ENCODE assay signal across 8 cellular contexts in genomic region chr2:143730155-143730949, GRCh38.
DNase-seq lines count a peak whose midpoint lies in the region; ATAC-seq, FAIRE-seq and TF ChIP-seq lines count a peak whose summit lies in the region.

No MANE protein-coding gene starts in this region.

- peaks cover 25% of the 10 kb centered on the region for H3K36me3 Mint-ChIP-seq in activated naive CD8-positive, alpha-beta T cell treated with anti-CD3 and anti-CD28 coated beads for 36 hours

- no peaks in the 10 kb centered on the region for H3K27me3 Mint-ChIP-seq in activated naive CD8-positive, alpha-beta T cell treated with anti-CD3 and anti-CD28 coated beads for 36 hours

- peak; percentile 51 for ATAC-seq in GM19468 (IDR thresholded peaks at IDR 0.05; ENCODE audit: extremely low read depth, unreplicated experiment)
- peak; percentile 74 for ATAC-seq in HG03457 (IDR thresholded peaks at IDR 0.05; ENCODE audit: unreplicated experiment)
- no peak for ATAC-seq in omental fat pad (ENCODE audit: low FRiP score)

- peaks cover 24% of the 10 kb centered on the region for H3K4me1 Mint-ChIP-seq in activated naive CD8-positive, alpha-beta T cell treated with anti-CD3 and anti-CD28 coated beads for 36 hours

- no peaks in the 10 kb centered on the region for H3K9me3 Mint-ChIP-seq in activated naive CD8-positive, alpha-beta T cell treated with anti-CD3 and anti-CD28 coated beads for 36 hours

- DNase-seq in GM03348 (ENCODE audit: low spot score): peak; percentile 38
- peak; percentile 2 for DNase-seq in activated naive CD8-positive, alpha-beta T cell treated with anti-CD3 and anti-CD28 coated beads for 36 hours
- no peak for DNase-seq in urothelium cell line (ENCODE audit: low spot score)
- DNase-seq in omental fat pad (ENCODE audit: low spot score): no peak
- no peak for DNase-seq in NCI-H748 (lab: John Stamatoyannopoulos, UW; ENCODE audit: unreplicated experiment)
- no peak for DNase-seq in NCI-H2196 (lab: John Stamatoyannopoulos, UW; ENCODE audit: unreplicated experiment)

- H3K27ac Mint-ChIP-seq in activated naive CD8-positive, alpha-beta T cell treated with anti-CD3 and anti-CD28 coated beads for 36 hours: peak overlapping the region; percentile 67

- no peak for TF ChIP-seq CTCF in omental fat pad (IDR thresholded peaks at IDR 0.05)

- H3K4me3 Mint-ChIP-seq in activated naive CD8-positive, alpha-beta T cell treated with anti-CD3 and anti-CD28 coated beads for 36 hours: no peak overlapping the region

- no peak for FAIRE-seq in urothelium cell line (lab: Jason Lieb, UNC)

Comparison
In these comparisons a context has a peak if more than half of its experiments do, and no peak if none do; other contexts are left out.
1. DNase-seq: peak in GM03348 (single experiment) and activated naive CD8-positive, alpha-beta T cell treated with anti-CD3 and anti-CD28 coated beads for 36 hours (single experiment); none in urothelium cell line (single experiment), omental fat pad (single experiment), NCI-H748 (single experiment) and NCI-H2196 (single experiment).